In genomic region chr16:66459878-66460277, GRCh38 we compare ENCODE assay signal across 1 cellular context.
TF ChIP-seq lines count a peak whose summit lies in the region.

No MANE protein-coding gene starts in this region.

TF ChIP-seq in HepG2, 621 proteins besides CTCF, POLR2A, EP300 and RAD21:
- TF ChIP-seq KDM3A (CRISPR knock-in tag; IDR thresholded peaks at IDR 0.05; ENCODE audit: low read depth) (no peak), MYC (CRISPR knock-in tag; IDR thresholded peaks at IDR 0.05; ENCODE audit: borderline replicate concordance) (no peak), ZNF761 (CRISPR knock-in tag; conservative IDR thresholded peaks at IDR 0.05) (no peak), ZNF678 (CRISPR knock-in tag; IDR thresholded peaks at IDR 0.05) (no peak), ZNF552 (CRISPR knock-in tag; IDR thresholded peaks at IDR 0.05; ENCODE audit: borderline replicate concordance) (no peak), ZNF570 (CRISPR knock-in tag; IDR thresholded peaks at IDR 0.05; ENCODE audit: borderline replicate concordance) (no peak), MNT (IDR thresholded peaks at IDR 0.05) (no peak), ZBTB21 (CRISPR knock-in tag; IDR thresholded peaks at IDR 0.05) (no peak), ZNF660 (CRISPR knock-in tag; IDR thresholded peaks at IDR 0.05; ENCODE audit: borderline replicate concordance, low read depth) (no peak), HNRNPK (IDR thresholded peaks at IDR 0.05; ENCODE audit: low read depth, low read length, poor library complexity, severe bottlenecking) (no peak), ZNF274 (CRISPR knock-in tag; IDR thresholded peaks at IDR 0.05) (no peak), ZNF768 (CRISPR knock-in tag; IDR thresholded peaks at IDR 0.05) (no peak)
TF ChIP-seq in HepG2: peak in this region for 0.
